In the genomic region with DNA sequence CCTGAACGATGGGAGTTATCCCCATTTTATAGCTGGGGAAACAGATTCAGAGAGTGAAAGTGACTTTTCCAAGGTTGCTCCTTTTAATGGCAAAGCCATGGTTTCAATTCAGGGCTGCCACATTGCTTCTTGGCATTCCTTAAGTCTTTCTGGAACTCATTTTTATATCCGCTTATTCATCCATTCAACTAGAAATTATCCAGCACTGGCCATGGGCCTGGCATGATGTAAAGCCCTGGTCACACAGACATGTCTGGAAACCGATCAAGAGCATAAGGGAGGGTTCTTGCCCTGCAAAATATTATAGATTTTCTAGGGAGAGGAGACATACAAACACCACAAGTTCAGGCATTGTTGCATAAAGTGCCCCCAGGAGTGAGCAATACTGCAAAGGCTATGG, we compare ENCODE assay signal across 22 cellular contexts. TPM values are rescaled to one million over a fixed set of nuclear protein-coding genes. Genes with fewer than 3 reads are reported as not detected.
DNase-seq lines count a peak whose midpoint lies in the region; ATAC-seq and TF ChIP-seq lines count a peak whose summit lies in the region.
"Had no signal": no experiment of that assay in that cellular context is flagged by ENCODE, and none has a peak within 500 bp of the region (broad histone marks: within the 10 kb centered on the region; RNA-seq: fewer than 3 reads in every experiment).

No MANE protein-coding gene starts in this region.

- H3K9me3 Mint-ChIP-seq in endodermal cell: peaks cover 13% of the 10 kb centered on the region
- peaks cover 7% of the 10 kb centered on the region for H3K9me3 Mint-ChIP-seq in activated T-cell treated with anti-CD3 and anti-CD28 coated beads, Interleukin-2, amount 50 U/mL, for 4 hours

- H3K27ac Mint-ChIP-seq in endodermal cell: no peak overlapping the region
- H3K27ac Mint-ChIP-seq: CD4-positive, CD25-positive, alpha-beta regulatory T cell had no signal

- DNase-seq in G401 (ENCODE audit: low spot score): peak; percentile 24
- peak; percentile 10 for DNase-seq in NCI-H446 treated with DMSO at 0.1 percent for 48 hours (lab: John Stamatoyannopoulos, UW)
- DNase-seq in endodermal cell: peak; percentile 9
- DNase-seq in foreskin fibroblast: peak; percentile 24 to 55
- no peak for DNase-seq in GM13977 (ENCODE audit: low spot score)
- DNase-seq in left cardiac atrium: no peak
- no peak for DNase-seq in activated T-cell treated with anti-CD3 and anti-CD28 coated beads, Interleukin-2, amount 50 U/mL, for 4 hours
- DNase-seq: CD4-positive, CD25-positive, alpha-beta regulatory T cell; DMS53; Kasumi-1; MV-4-11; NCI-H1105; NCI-H1436 treated with DMSO at 0.1 percent for 48 hours; NCI-H187 treated with DMSO at 0.1 percent for 48 hours; NCI-H526 treated with DMSO at 0.1 percent for 48 hours; RPMI8226; SHP77 had no signal

- no peaks in the 10 kb centered on the region for H3K36me3 Mint-ChIP-seq in endodermal cell (ENCODE audit: low read depth)
- no peaks in the 10 kb centered on the region for H3K36me3 Mint-ChIP-seq in activated T-cell treated with anti-CD3 and anti-CD28 coated beads, Interleukin-2, amount 50 U/mL, for 4 hours (ENCODE audit: insufficient read depth)
- H3K36me3 Mint-ChIP-seq: CD4-positive, CD25-positive, alpha-beta regulatory T cell had no signal

- H3K4me3 ChIP-seq in endodermal cell (ENCODE audit: low read length) (no peak overlapping the region), foreskin fibroblast (ENCODE audit: low read depth in 1 of 2, low read length in 2 of 2) (no peak overlapping the region)
- H3K4me3 ChIP-seq: BLaER1, GM12878, K562 had no signal

- peaks cover 14% of the 10 kb centered on the region for H3K9me3 ChIP-seq in endodermal cell (ENCODE audit: control insufficient read depth, low read length)

- H3K4me1 ChIP-seq in endodermal cell (ENCODE audit: control insufficient read depth, insufficient read depth, low read length): peaks cover 3% of the 10 kb centered on the region

- in situ Hi-C loops in G401 (cut with HindIII; ENCODE audit: low sequenced_read_pairs): no loop called here
- in situ Hi-C loops in GM13977 (cut with MboI; ENCODE audit: low pct_unique_long_range_greater_than_20kb, low sequenced_read_pairs, unreplicated experiment): no loop called here

- no peak overlapping the region for H3K4me3 Mint-ChIP-seq in endodermal cell
- H3K4me3 Mint-ChIP-seq in activated T-cell treated with anti-CD3 and anti-CD28 coated beads, Interleukin-2, amount 50 U/mL, for 4 hours: no peak overlapping the region
- H3K4me3 Mint-ChIP-seq: CD4-positive, CD25-positive, alpha-beta regulatory T cell had no signal

- TF ChIP-seq CTCF in endodermal cell (conservative IDR thresholded peaks at IDR 0.05) (no peak), foreskin fibroblast (IDR thresholded peaks at IDR 0.05; ENCODE audit: low read depth, low read length) (no peak), GM13977 (IDR thresholded peaks at IDR 0.05; ENCODE audit: extremely low read depth, insufficient read depth, missing control alignments) (no peak)

- no peaks in the 10 kb centered on the region for H3K36me3 ChIP-seq in endodermal cell (ENCODE audit: control insufficient read depth, insufficient read depth, low read length)
- H3K36me3 ChIP-seq: BLaER1 had no signal

- peaks cover 2% of the 10 kb centered on the region for H3K27me3 Mint-ChIP-seq in endodermal cell (ENCODE audit: insufficient read depth)
- peaks cover 6% of the 10 kb centered on the region for H3K27me3 Mint-ChIP-seq in activated T-cell treated with anti-CD3 and anti-CD28 coated beads, Interleukin-2, amount 50 U/mL, for 4 hours (ENCODE audit: low read depth)

- 86% methylated on average over 1 to 3 of the region's 3 CpGs for WGBS in endodermal cell (ENCODE audit: insufficient coverage in 1 of 2, insufficient read length in 1 of 2), 2 experiments

- H3K27ac ChIP-seq in endodermal cell (ENCODE audit: low read depth, low read length): no peak overlapping the region
- H3K27ac ChIP-seq: BLaER1 had no signal

- no peaks in the 10 kb centered on the region for H3K27me3 ChIP-seq in endodermal cell (ENCODE audit: control insufficient read depth, insufficient read depth, low read length, poor library complexity, severe bottlenecking)
- H3K27me3 ChIP-seq: BLaER1 had no signal

- H3K4me1 Mint-ChIP-seq in endodermal cell: no peaks in the 10 kb centered on the region
- H3K4me1 Mint-ChIP-seq in activated T-cell treated with anti-CD3 and anti-CD28 coated beads, Interleukin-2, amount 50 U/mL, for 4 hours (ENCODE audit: low read depth): peaks cover 2% of the 10 kb centered on the region
- H3K4me1 Mint-ChIP-seq: CD4-positive, CD25-positive, alpha-beta regulatory T cell had no signal

- intact Hi-C loops in left cardiac atrium (cut with DNase I): no loop called here

- no peak overlapping the region for H3K9ac ChIP-seq in endodermal cell (ENCODE audit: extremely low read depth, low read length, poor library complexity, severe bottlenecking)
- H3K9ac ChIP-seq: BLaER1 had no signal

- ATAC-seq in left cardiac atrium: no peak
- no peak for ATAC-seq in activated T-cell treated with anti-CD3 and anti-CD28 coated beads, Interleukin-2, amount 50 U/mL, for 4 hours
- ATAC-seq: GM12878, HCT116, HepG2, K562 had no signal

RNA-seq across cellular contexts. Expression of gene COL15A1, which starts 43.0 kb away (rescaled TPM):
- not detected in 2 replicates for total RNA-seq in G401 (2014; rRNA removed; shearing (Covaris generic))
- total RNA-seq in endodermal cell: under 1 TPM in 1 of 2 donors, not detected in 1; 0.27 TPM
- polyA plus RNA-seq in endodermal cell (2013, experiment 1 of 2): 0.39 TPM
- polyA plus RNA-seq in endodermal cell (2013, experiment 2 of 2): 0.33 TPM
- total RNA-seq in left cardiac atrium: 10 to 100 TPM; 73.3 to 75.0 TPM
- under 1 TPM; 0.05 to 0.16 (median 0.10) TPM for total RNA-seq in activated T-cell treated with anti-CD3 and anti-CD28 coated beads, Interleukin-2, amount 50 U/mL, for 4 hours
- total RNA-seq: CD4-positive, CD25-positive, alpha-beta regulatory T cell; HepG2 had no signal
- polyA plus RNA-seq: HepG2 had no signal

Comparison
In these comparisons a context has a peak if more than half of its experiments do, and no peak if none do; other contexts are left out.
1. DNase-seq: peak in G401 (single experiment), NCI-H446 treated with DMSO at 0.1 percent for 48 hours (single experiment), endodermal cell (single experiment) and foreskin fibroblast (2 of 2); none in GM13977 (single experiment), left cardiac atrium (single experiment) and activated T-cell treated with anti-CD3 and anti-CD28 coated beads, Interleukin-2, amount 50 U/mL, for 4 hours (single experiment).
2. RNA of gene COL15A1, which starts 43.0 kb away (total RNA-seq): 73.3 to 75.0 TPM in left cardiac atrium; 0.27 TPM in endodermal cell, 0.05 to 0.16 TPM in activated T-cell treated with anti-CD3 and anti-CD28 coated beads, Interleukin-2, amount 50 U/mL, for 4 hours and not detected in G401; every median in the first group is over 10 times any median in the second.